ENCODE assay signal across 7 cellular contexts in the genomic region with DNA sequence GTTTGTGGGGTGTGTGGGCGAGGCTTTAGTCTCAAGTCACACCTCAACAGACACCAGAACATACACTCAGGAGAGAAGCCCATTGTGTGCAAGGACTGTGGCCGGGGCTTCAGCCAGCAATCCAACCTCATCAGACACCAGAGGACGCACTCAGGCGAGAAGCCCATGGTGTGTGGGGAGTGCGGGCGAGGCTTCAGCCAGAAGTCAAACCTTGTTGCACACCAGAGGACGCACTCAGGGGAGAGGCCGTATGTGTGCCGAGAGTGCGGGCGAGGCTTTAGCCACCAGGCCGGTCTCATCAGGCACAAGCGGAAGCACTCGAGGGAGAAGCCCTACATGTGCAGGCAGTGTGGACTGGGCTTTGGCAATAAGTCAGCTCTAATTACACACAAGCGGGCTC.
"Had no signal": no experiment of that assay in that cellular context is flagged by ENCODE, and none has a peak within 500 bp of the region (broad histone marks: within the 10 kb centered on the region; RNA-seq: fewer than 3 reads in every experiment).

No MANE protein-coding gene starts in this region.

- DNase-seq: GM23248, GOT3, H7, KBM-7 had no signal

- H3K4me3 ChIP-seq: GM23248, HAP-1 had no signal

- H3K9me3 Mint-ChIP-seq: IgD-negative memory B cell had no signal

- H3K27ac Mint-ChIP-seq: IgD-negative memory B cell had no signal

- H3K4me1 Mint-ChIP-seq: IgD-negative memory B cell had no signal

- H3K4me1 ChIP-seq: HAP-1 had no signal

- H3K4me3 Mint-ChIP-seq: IgD-negative memory B cell had no signal

- H3K27me3 Mint-ChIP-seq: IgD-negative memory B cell had no signal

- H3K9me3 ChIP-seq: HAP-1 had no signal

- H3K27ac ChIP-seq: GM23248 had no signal

- ATAC-seq: HCT116 had no signal
